21 cellular contexts compared by ENCODE assay signal in genomic region chr18:37251679-37252078, GRCh38.
DNase-seq lines count a peak whose midpoint lies in the region; ATAC-seq and TF ChIP-seq lines count a peak whose summit lies in the region.
"Had no signal": no experiment of that assay in that cellular context is flagged by ENCODE, and none has a peak within 500 bp of the region (broad histone marks: within the 10 kb centered on the region; RNA-seq: fewer than 3 reads in every experiment).

No MANE protein-coding gene starts in this region.

- no peaks in the 10 kb centered on the region for H3K36me3 ChIP-seq in RWPE2 (ENCODE audit: low read depth)
- H3K36me3 ChIP-seq: gastroesophageal sphincter had no signal

- DNase-seq in Ammon's horn (ENCODE audit: low spot score) (peak; percentile 46), G401 (ENCODE audit: low spot score) (peak; percentile 24), RWPE2 (ENCODE audit: low spot score) (peak; percentile 21), mesothelial cell of epicardium (ENCODE audit: low spot score in 2 of 2, unreplicated experiment in 2 of 2) (no peak), HFFc6 (no peak), NCI-H510A (lab: John Stamatoyannopoulos, UW) (no peak), lower leg skin (ENCODE audit: low spot score in 2 of 2) (no peak)
- DNase-seq: activated CD4-positive, alpha-beta memory T cell treated with anti-CD3 and anti-CD28 coated beads for 36 hours; activated naive CD4-positive, alpha-beta T cell; activated T-cell treated with anti-CD3 and anti-CD28 coated beads for 4 hours; CD4-positive, alpha-beta T cell; HCEC 1CT; kidney glomerular epithelial cell; natural killer cell; RPMI8226; SK-N-SH; stimulated activated CD4-positive, alpha-beta T cell treated with anti-CD3 and anti-CD28 coated beads, Interleukin-1b, Interleukin-23, amount 100 ng/mL, for 48 hours; stimulated activated naive B cell treated with anti-CD40 and anti-IgM and Interleukin-4, amounts not matched to agents 10 μg/mL and 1 μg/mL and 100 μg/mL, for 72 hours had no signal

- H3K36me3 Mint-ChIP-seq in mesothelial cell of epicardium (no peaks in the 10 kb centered on the region), HFFc6 (ENCODE audit: low read depth) (no peaks in the 10 kb centered on the region)
- H3K36me3 Mint-ChIP-seq: activated CD4-positive, alpha-beta memory T cell treated with anti-CD3 and anti-CD28 coated beads for 36 hours; natural killer cell; stimulated activated naive B cell treated with anti-CD40 and anti-IgM and Interleukin-4, amounts not matched to agents 10 μg/mL and 1 μg/mL and 100 μg/mL, for 72 hours; WTC11 had no signal

- H3K9me3 ChIP-seq in RWPE2 (ENCODE audit: severe bottlenecking), result no peaks in the 10 kb centered on the region
- H3K9me3 ChIP-seq: gastroesophageal sphincter, SK-N-SH had no signal

- H3K9me3 Mint-ChIP-seq in mesothelial cell of epicardium, result no peaks in the 10 kb centered on the region
- H3K9me3 Mint-ChIP-seq in HFFc6, result no peaks in the 10 kb centered on the region
- H3K9me3 Mint-ChIP-seq: activated CD4-positive, alpha-beta memory T cell treated with anti-CD3 and anti-CD28 coated beads for 36 hours; CD4-positive, alpha-beta T cell; central memory CD8-positive, alpha-beta T cell; stimulated activated naive B cell treated with anti-CD40 and anti-IgM and Interleukin-4, amounts not matched to agents 10 μg/mL and 1 μg/mL and 100 μg/mL, for 72 hours; WTC11 had no signal

- H3K27me3 ChIP-seq in RWPE2 (ENCODE audit: insufficient read depth, poor library complexity, severe bottlenecking), result no peaks in the 10 kb centered on the region

- peaks cover 7% of the 10 kb centered on the region for H3K4me1 Mint-ChIP-seq in mesothelial cell of epicardium
- H3K4me1 Mint-ChIP-seq in HFFc6 (ENCODE audit: low read depth), result no peaks in the 10 kb centered on the region

- in situ Hi-C loops in G401 (cut with HindIII; ENCODE audit: low sequenced_read_pairs), result no loop called here

- H3K4me3 ChIP-seq in RWPE2 (ENCODE audit: severe bottlenecking) (no peak overlapping the region), lower leg skin (ENCODE audit: low read depth, poor library complexity, severe bottlenecking) (no peak overlapping the region)
- H3K4me3 ChIP-seq: gastroesophageal sphincter had no signal

- ATAC-seq in RWPE2 (ENCODE audit: low read depth), result no peak
- ATAC-seq: gastroesophageal sphincter; natural killer cell; stimulated activated naive B cell treated with anti-CD40 and anti-IgM and Interleukin-4, amounts not matched to agents 10 μg/mL and 1 μg/mL and 100 μg/mL, for 72 hours; WTC11 had no signal

- TF ChIP-seq POLR2A in lower leg skin (IDR thresholded peaks at IDR 0.05), result no peak

- H3K27me3 Mint-ChIP-seq in mesothelial cell of epicardium (ENCODE audit: low read depth), result peaks cover 52% of the 10 kb centered on the region
- peaks cover 36% of the 10 kb centered on the region for H3K27me3 Mint-ChIP-seq in HFFc6 (ENCODE audit: insufficient read depth)

- H3K4me3 Mint-ChIP-seq in mesothelial cell of epicardium (peak overlapping the region; percentile 17), HFFc6 (no peak overlapping the region)
- H3K4me3 Mint-ChIP-seq: activated CD4-positive, alpha-beta memory T cell treated with anti-CD3 and anti-CD28 coated beads for 36 hours; CD4-positive, alpha-beta T cell; central memory CD8-positive, alpha-beta T cell; natural killer cell; stimulated activated naive B cell treated with anti-CD40 and anti-IgM and Interleukin-4, amounts not matched to agents 10 μg/mL and 1 μg/mL and 100 μg/mL, for 72 hours; WTC11 had no signal

- no peaks in the 10 kb centered on the region for H3K4me1 ChIP-seq in RWPE2 (ENCODE audit: insufficient read depth, poor library complexity, severe bottlenecking)

- intact Hi-C loops in lower leg skin (cut with DNase I; ENCODE audit: low total_unique reads), result no loop called here

- 59 to 62% methylated on average over 3 of the region's 3 CpGs for WGBS in lower leg skin, 2 donors

- no peak overlapping the region for H3K27ac ChIP-seq in RWPE2 (ENCODE audit: poor library complexity, severe bottlenecking)
- H3K27ac ChIP-seq: gastroesophageal sphincter had no signal

- H3K27ac Mint-ChIP-seq in mesothelial cell of epicardium (no peak overlapping the region), HFFc6 (no peak overlapping the region)
- H3K27ac Mint-ChIP-seq: activated CD4-positive, alpha-beta memory T cell treated with anti-CD3 and anti-CD28 coated beads for 36 hours; CD4-positive, alpha-beta T cell; natural killer cell; stimulated activated naive B cell treated with anti-CD40 and anti-IgM and Interleukin-4, amounts not matched to agents 10 μg/mL and 1 μg/mL and 100 μg/mL, for 72 hours; WTC11 had no signal

- TF ChIP-seq CTCF in RWPE2 (IDR thresholded peaks at IDR 0.05; ENCODE audit: poor library complexity, severe bottlenecking), result no peak
- no peak for TF ChIP-seq CTCF in mesothelial cell of epicardium (IDR thresholded peaks at IDR 0.05; ENCODE audit: unreplicated experiment)
- TF ChIP-seq CTCF in HFFc6 (IDR thresholded peaks at IDR 0.05), result no peak
- TF ChIP-seq CTCF in lower leg skin (IDR thresholded peaks at IDR 0.05), result no peak

Comparison
In these comparisons a context has a peak if more than half of its experiments do, and no peak if none do; other contexts are left out.
1. DNase-seq: peak in Ammon's horn (single experiment), G401 (single experiment) and RWPE2 (single experiment); none in mesothelial cell of epicardium (0 of 2), HFFc6 (single experiment), NCI-H510A (single experiment) and lower leg skin (0 of 2).